Comparison of ENCODE assay signal across 3 cellular contexts in genomic region chr6:64023693-64024092, GRCh38.
"Had no signal": no experiment of that assay in that cellular context is flagged by ENCODE, and none has a peak within 500 bp of the region (broad histone marks: within the 10 kb centered on the region; RNA-seq: fewer than 3 reads in every experiment).

No MANE protein-coding gene starts in this region.

- DNase-seq: GDM1, GF-D8 had no signal

- H3K4me3 ChIP-seq: GM12878 had no signal
